ENCODE assay signal across 13 cellular contexts in genomic region chr14:95184413-95184790, GRCh38. TPM values are rescaled to one million over a fixed set of nuclear protein-coding genes. Genes with fewer than 3 reads are reported as not detected.
DNase-seq lines count a peak whose midpoint lies in the region; ATAC-seq and TF ChIP-seq lines count a peak whose summit lies in the region.
"Had no signal": no experiment of that assay in that cellular context is flagged by ENCODE, and none has a peak within 500 bp of the region (broad histone marks: within the 10 kb centered on the region; RNA-seq: fewer than 3 reads in every experiment).

No MANE protein-coding gene starts in this region.

- intact Hi-C loops in esophagus muscularis mucosa (cut with DNase I) (no loop called here), lower lobe of right lung (cut with DNase I) (no loop called here)

- H3K9ac ChIP-seq in subcutaneous abdominal adipose tissue (ENCODE audit: low read length in 5 of 5) = no peak overlapping the region

- no peak for TF ChIP-seq CTCF in Peyer's patch (IDR thresholded peaks at IDR 0.05)
- TF ChIP-seq CTCF in esophagus muscularis mucosa (IDR thresholded peaks at IDR 0.05) = no peak
- TF ChIP-seq CTCF in lower lobe of right lung (IDR thresholded peaks at IDR 0.05) = no peak

- H3K27me3 ChIP-seq in Peyer's patch (no peaks in the 10 kb centered on the region), esophagus muscularis mucosa (no peaks in the 10 kb centered on the region), lower lobe of right lung (ENCODE audit: low read depth) (no peaks in the 10 kb centered on the region), subcutaneous abdominal adipose tissue (ENCODE audit: control insufficient read depth in 5 of 5, insufficient read depth in 4 of 5, low read length in 5 of 5) (no peaks in the 10 kb centered on the region)

- H3K9me3 ChIP-seq in Peyer's patch = no peaks in the 10 kb centered on the region
- no peaks in the 10 kb centered on the region for H3K9me3 ChIP-seq in esophagus muscularis mucosa
- H3K9me3 ChIP-seq in lower lobe of right lung = no peaks in the 10 kb centered on the region
- H3K9me3 ChIP-seq in subcutaneous abdominal adipose tissue (ENCODE audit: control insufficient read depth in 5 of 5, low read length in 5 of 5) = peaks cover 0 to 7% (median 0%) of the 10 kb centered on the region in 5 donors

- DNase-seq in Peyer's patch = no peak
- DNase-seq in esophagus muscularis mucosa (ENCODE audit: extremely low spot score) = no peak
- no peak for DNase-seq in lower lobe of right lung
- DNase-seq in midbrain (lab: John Stamatoyannopoulos, UW) = no peak
- no peak for DNase-seq in NCI-H345 (lab: John Stamatoyannopoulos, UW)
- no peak for DNase-seq in C1 segment of cervical spinal cord (lab: John Stamatoyannopoulos, UW)
- DNase-seq: activated T-cell treated with anti-CD3 and anti-CD28 coated beads, Interleukin-2, amount 50 U/mL, for 48 hours; GF-D8; NCI-H1092 treated with DMSO at 0.1 percent for 48 hours; SHP77; T1000 had no signal

- H3K4me3 ChIP-seq in Peyer's patch = no peak overlapping the region
- no peak overlapping the region for H3K4me3 ChIP-seq in esophagus muscularis mucosa
- H3K4me3 ChIP-seq in lower lobe of right lung = no peak overlapping the region
- no peak overlapping the region for H3K4me3 ChIP-seq in subcutaneous abdominal adipose tissue (ENCODE audit: low read depth in 1 of 5, low read length in 5 of 5)

- H3K36me3 ChIP-seq in Peyer's patch (no peaks in the 10 kb centered on the region), esophagus muscularis mucosa (peaks cover 0 to 9% (median 0%) of the 10 kb centered on the region in 4 donors), lower lobe of right lung (no peaks in the 10 kb centered on the region), subcutaneous abdominal adipose tissue (ENCODE audit: control insufficient read depth in 5 of 5, insufficient read depth in 5 of 5, low read length in 5 of 5) (peaks cover 0 to 7% (median 0%) of the 10 kb centered on the region in 5 donors)

- H3K27ac ChIP-seq in Peyer's patch (peak overlapping the region; percentile 49 to 77 (median 62)), esophagus muscularis mucosa (replicated peaks in 1 of 4) (peak overlapping the region; percentile 47 to 71 (median 62)), lower lobe of right lung (peak overlapping the region; percentile 79), subcutaneous abdominal adipose tissue (ENCODE audit: low read depth, low read length) (peak overlapping the region; percentile 76)

- TF ChIP-seq POLR2A in Peyer's patch (IDR thresholded peaks at IDR 0.05) (no peak), esophagus muscularis mucosa (IDR thresholded peaks at IDR 0.05; ENCODE audit: low read depth) (no peak)

- TF ChIP-seq EP300 in esophagus muscularis mucosa (IDR thresholded peaks at IDR 0.05) = no peak

- WGBS in esophagus muscularis mucosa = 29% methylated on average over 2 of the region's 2 CpGs

- H3K4me1 ChIP-seq in Peyer's patch (peaks cover 0 to 31% (median 6%) of the 10 kb centered on the region in 4 donors), esophagus muscularis mucosa (peaks cover 44 to 53% (median 46%) of the 10 kb centered on the region in 4 donors), lower lobe of right lung (peaks cover 60% of the 10 kb centered on the region), subcutaneous abdominal adipose tissue (ENCODE audit: control insufficient read depth in 5 of 5, insufficient read depth in 5 of 5, low read length in 5 of 5) (peaks cover 4 to 61% (median 49%) of the 10 kb centered on the region in 5 donors)

- ATAC-seq in lower lobe of right lung = no peak
- ATAC-seq in GM21423 (IDR thresholded peaks at IDR 0.05; ENCODE audit: unreplicated experiment) = no peak

RNA-seq across cellular contexts. Expression of gene DICER1, which starts 27.1 kb away (rescaled TPM):
- total RNA-seq in Peyer's patch (100 to 1,000 TPM in 1 of 4 donors, 10 to 100 TPM in 3; 64.3 to 125 (median 78.0) TPM), esophagus muscularis mucosa (10 to 100 TPM; 43.9 to 72.2 (median 58.4) TPM), lower lobe of right lung (66.4 TPM)
